Comparison of ENCODE assay signal across 11 cellular contexts in the genomic region with DNA sequence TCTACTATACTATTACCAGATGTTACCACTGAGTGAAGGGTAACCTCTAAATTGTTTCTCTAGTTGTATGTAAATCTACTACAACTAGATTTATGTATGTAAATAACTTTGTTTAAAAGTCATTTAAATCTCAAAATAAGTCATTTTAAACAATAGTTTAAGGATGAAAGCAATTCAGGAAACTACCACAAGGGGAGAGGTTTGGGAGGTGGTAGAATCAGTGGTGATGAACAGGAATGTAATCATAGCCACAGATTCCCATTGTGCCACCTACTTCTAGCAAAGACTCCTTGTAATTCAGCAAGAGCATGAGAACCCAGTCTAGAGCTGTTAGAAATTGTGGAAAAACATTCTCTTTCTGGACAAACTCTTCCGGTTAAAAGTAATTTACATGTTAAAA.
DNase-seq lines count a peak whose midpoint lies in the region; ATAC-seq and TF ChIP-seq lines count a peak whose summit lies in the region.
"Had no signal": no experiment of that assay in that cellular context is flagged by ENCODE, and none has a peak within 500 bp of the region (broad histone marks: within the 10 kb centered on the region; RNA-seq: fewer than 3 reads in every experiment).

No MANE protein-coding gene starts in this region.

- ATAC-seq in HG03342 (IDR thresholded peaks at IDR 0.05; ENCODE audit: unreplicated experiment) (no peak), GM21619 (IDR thresholded peaks at IDR 0.05; ENCODE audit: unreplicated experiment) (no peak), GM21717 (IDR thresholded peaks at IDR 0.05; ENCODE audit: unreplicated experiment) (no peak)

- in situ Hi-C loops in brain microvascular endothelial cell (cut with HindIII; ENCODE audit: low pct_ligation_motif_present, low sequenced_read_pairs) = no loop called here

- TF ChIP-seq CTCF in C4-2B (conservative IDR thresholded peaks at IDR 0.05) = peak; percentile 39; the same call in 1 of the 2 replicates
- peak; percentile 52 for TF ChIP-seq CTCF in brain microvascular endothelial cell (IDR thresholded peaks at IDR 0.05; ENCODE audit: low read depth, low read length, missing control alignments)

- no peaks in the 10 kb centered on the region for H3K36me3 ChIP-seq in brain microvascular endothelial cell (replicated peaks)
- H3K36me3 ChIP-seq: thoracic aorta had no signal

- no peak overlapping the region for H3K4me3 ChIP-seq in brain microvascular endothelial cell (ENCODE audit: low read depth, low read length)
- H3K4me3 ChIP-seq: thoracic aorta had no signal

- H3K27me3 ChIP-seq in brain microvascular endothelial cell (replicated peaks) = no peaks in the 10 kb centered on the region

- DNase-seq in HuH-7 (ENCODE audit: low spot score) (peak; percentile 9), brain microvascular endothelial cell (no peak), kidney tubule cell (ENCODE audit: low spot score) (peak; percentile 21), D341Med (ENCODE audit: low spot score) (no peak)
- DNase-seq: NCI-H2081 treated with DMSO at 0.1 percent for 48 hours had no signal

- H3K27ac ChIP-seq in C4-2B = no peak overlapping the region
- no peak overlapping the region for H3K27ac ChIP-seq in brain microvascular endothelial cell
- H3K27ac ChIP-seq: RWPE1, thoracic aorta had no signal

Comparison
In these comparisons a context has a peak if more than half of its experiments do, and no peak if none do; other contexts are left out.
1. DNase-seq: peak in HuH-7 (single experiment) and kidney tubule cell (single experiment); none in brain microvascular endothelial cell (single experiment) and D341Med (single experiment).